In genomic region chr9:96856363-96857286, GRCh38 we compare ENCODE assay signal across 8 cellular contexts. TPM values are rescaled to one million over a fixed set of nuclear protein-coding genes. Genes with fewer than 3 reads are reported as not detected.
DNase-seq lines count a peak whose midpoint lies in the region; TF ChIP-seq lines count a peak whose summit lies in the region.

No MANE protein-coding gene starts in this region.

- H3K9me3 ChIP-seq in HAP-1 (no peaks in the 10 kb centered on the region), iPS DF 6.9 (ENCODE audit: control insufficient read depth, insufficient read depth, low read length) (no peaks in the 10 kb centered on the region)

- no CpG with 5 or more reads among the region's 6 CpGs for WGBS in iPS DF 6.9 (ENCODE audit: insufficient coverage, insufficient read length)

- H3K36me3 ChIP-seq in HAP-1 (replicated peaks) (no peaks in the 10 kb centered on the region), iPS DF 6.9 (ENCODE audit: control insufficient read depth, insufficient read depth, low read length) (no peaks in the 10 kb centered on the region)

- peak; percentile 95 for TF ChIP-seq CTCF in astrocyte of the spinal cord (IDR thresholded peaks at IDR 0.05; ENCODE audit: low read depth, low read length)

- no peak overlapping the region for H3K27ac ChIP-seq in iPS DF 6.9 (ENCODE audit: low read length)

- in situ Hi-C loops in HAP-1 (cut with MboI; ENCODE audit: low sequenced_read_pairs) (loop anchor here (10.0 kb wide), 1 partner anchor 748 kb away; no protein-coding TSS in a partner anchor), astrocyte of the spinal cord (cut with HindIII; ENCODE audit: low sequenced_read_pairs) (no loop called here)

- DNase-seq in Daoy (ENCODE audit: low read depth) (peak; percentile 75), HAP-1 (ENCODE audit: low spot score in 2 of 2) (peak; percentile 75 to 83), NCI-H1105 treated with DMSO at 0.1 percent for 48 hours (lab: John Stamatoyannopoulos, UW) (peak; percentile 57), T-helper 2 cell (peak; percentile 23 to 75 (median 55)), astrocyte of the spinal cord (ENCODE audit: low read depth, low spot score) (peak; percentile 71), iPS DF 6.9 (ENCODE audit: low read depth, low spot score) (peak; percentile 31), ecto neural progenitor cell (ENCODE audit: low spot score) (no peak)
- DNase-seq in stimulated activated CD4-positive, alpha-beta T cell treated with anti-CD3 and anti-CD28 coated beads, Interleukin-12 subunit alpha, Interleukin-12 subunit beta, amount 100 ng/mL, for 48 hours (ENCODE audit: low read depth in 2 of 3, low spot score in 1 of 3), result peak in 2 of 3 donors; percentile 49 to 69

- no peaks in the 10 kb centered on the region for H3K27me3 ChIP-seq in HAP-1 (ENCODE audit: low read depth)
- H3K27me3 ChIP-seq in iPS DF 6.9 (ENCODE audit: control insufficient read depth, insufficient read depth, low read length), result no peaks in the 10 kb centered on the region

- H3K4me1 ChIP-seq in HAP-1 (peaks cover 5% of the 10 kb centered on the region; the same call in 1 of the 2 replicates), iPS DF 6.9 (ENCODE audit: control insufficient read depth, insufficient read depth, low read length) (no peaks in the 10 kb centered on the region)

- H3K4me3 ChIP-seq in HAP-1 (no peak overlapping the region), astrocyte of the spinal cord (ENCODE audit: low read depth, low read length) (no peak overlapping the region), iPS DF 6.9 (ENCODE audit: low read length) (no peak overlapping the region)

RNA-seq across cellular contexts. Expression of gene ZNF782, which starts 2.3 kb away (rescaled TPM):
- 1.9 and 2.1 TPM in 2 replicates for total RNA-seq in Daoy (2014; rRNA removed; shearing (Covaris generic))
